ENCODE assay signal across 8 cellular contexts in the genomic region with DNA sequence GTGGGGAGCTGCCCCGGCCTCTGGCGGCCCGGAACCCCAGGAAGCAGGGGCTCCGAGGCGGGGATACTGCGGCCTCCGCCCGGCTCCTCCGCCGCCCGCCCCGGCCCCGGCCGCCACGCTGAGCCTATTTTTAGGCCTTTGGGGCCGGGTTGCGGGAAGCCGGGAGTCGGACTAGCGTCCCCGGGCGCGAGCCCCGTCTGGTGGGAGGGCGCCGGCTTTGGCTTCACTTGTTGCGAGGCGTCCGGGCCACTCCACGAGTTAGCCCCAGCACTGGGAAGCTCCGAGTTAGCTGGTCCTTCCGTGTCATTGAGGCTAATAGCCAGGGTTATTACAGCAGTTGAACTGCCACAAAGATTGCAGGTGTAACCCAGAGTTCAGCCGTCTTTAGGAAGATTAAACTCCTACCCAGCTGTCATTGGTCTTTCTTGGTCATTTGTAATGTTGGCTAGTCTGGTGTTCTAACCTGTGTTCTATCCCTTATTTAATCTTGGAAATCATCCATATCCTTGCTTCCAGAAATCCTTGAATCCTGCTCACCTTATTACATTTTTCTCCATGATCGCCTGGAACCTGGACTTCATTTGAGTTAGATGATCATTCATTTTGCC. TPM values are rescaled to one million over a fixed set of nuclear protein-coding genes. Genes with fewer than 3 reads are reported as not detected.
DNase-seq lines count a peak whose midpoint lies in the region; ATAC-seq and TF ChIP-seq lines count a peak whose summit lies in the region.

No MANE protein-coding gene starts in this region.

- peaks cover 26% of the 10 kb centered on the region for H3K4me1 Mint-ChIP-seq in activated T-cell treated with anti-CD3 and anti-CD28 coated beads, Interleukin-2, amount 50 U/mL, for 4 hours (ENCODE audit: low read depth)
- peaks cover 5% of the 10 kb centered on the region for H3K4me1 Mint-ChIP-seq in nephron progenitor cell

- peaks cover 14% of the 10 kb centered on the region for H3K36me3 Mint-ChIP-seq in activated T-cell treated with anti-CD3 and anti-CD28 coated beads, Interleukin-2, amount 50 U/mL, for 4 hours (ENCODE audit: insufficient read depth)
- H3K36me3 Mint-ChIP-seq in nephron progenitor cell (ENCODE audit: low read depth) = peaks cover 14% of the 10 kb centered on the region

- no peaks in the 10 kb centered on the region for H3K9me3 Mint-ChIP-seq in activated T-cell treated with anti-CD3 and anti-CD28 coated beads, Interleukin-2, amount 50 U/mL, for 4 hours
- no peaks in the 10 kb centered on the region for H3K9me3 Mint-ChIP-seq in nephron progenitor cell

- peak overlapping the region; percentile 78 for H3K4me3 Mint-ChIP-seq in activated T-cell treated with anti-CD3 and anti-CD28 coated beads, Interleukin-2, amount 50 U/mL, for 4 hours
- peak overlapping the region; percentile 79 for H3K4me3 Mint-ChIP-seq in nephron progenitor cell

- ATAC-seq in HG02610 (IDR thresholded peaks at IDR 0.05; ENCODE audit: unreplicated experiment) = peak; percentile 22
- ATAC-seq in activated T-cell treated with anti-CD3 and anti-CD28 coated beads, Interleukin-2, amount 50 U/mL, for 4 hours = peak; percentile 23 to 32

- no peak for TF ChIP-seq CTCF in 22Rv1 (IDR thresholded peaks at IDR 0.05)
- TF ChIP-seq CTCF in GM10266 (IDR thresholded peaks at IDR 0.05; ENCODE audit: control insufficient read depth, insufficient read depth, low read depth, missing control alignments) = no peak
- TF ChIP-seq CTCF in nephron progenitor cell (IDR thresholded peaks at IDR 0.05) = no peak

- no peak overlapping the region for H3K27ac Mint-ChIP-seq in nephron progenitor cell

- peak overlapping the region; percentile 54 for H3K27ac ChIP-seq in 22Rv1

- peak; percentile 60 for DNase-seq in GM10266 (ENCODE audit: extremely low spot score)
- peak; percentile 22 for DNase-seq in NCI-H1105 (lab: John Stamatoyannopoulos, UW)
- DNase-seq in activated T-cell treated with anti-CD3 and anti-CD28 coated beads, Interleukin-2, amount 50 U/mL, for 4 hours = no peak
- peak; percentile 33 for DNase-seq in fibroblast of peridontal ligament (ENCODE audit: extremely low read depth)
- DNase-seq in nephron progenitor cell = peak; percentile 66
- no peak for DNase-seq in SKM-1 (lab: John Stamatoyannopoulos, UW; ENCODE audit: unreplicated experiment)

- no peaks in the 10 kb centered on the region for H3K27me3 Mint-ChIP-seq in activated T-cell treated with anti-CD3 and anti-CD28 coated beads, Interleukin-2, amount 50 U/mL, for 4 hours (ENCODE audit: low read depth)
- H3K27me3 Mint-ChIP-seq in nephron progenitor cell (ENCODE audit: low read depth, poor library complexity) = peaks cover 17% of the 10 kb centered on the region

RNA-seq across cellular contexts. Expression of a gene that starts 0.8 kb away (rescaled TPM):
- total RNA-seq in activated T-cell treated with anti-CD3 and anti-CD28 coated beads, Interleukin-2, amount 50 U/mL, for 4 hours = 10 to 100 TPM; 22.5 to 26.1 (median 22.9) TPM

Comparison
In these comparisons a context has a peak if more than half of its experiments do, and no peak if none do; other contexts are left out.
1. DNase-seq: peak in GM10266 (single experiment), NCI-H1105 (single experiment), fibroblast of peridontal ligament (single experiment) and nephron progenitor cell (single experiment); none in activated T-cell treated with anti-CD3 and anti-CD28 coated beads, Interleukin-2, amount 50 U/mL, for 4 hours (single experiment) and SKM-1 (single experiment).